ENCODE assay signal across 6 cellular contexts in the genomic region with DNA sequence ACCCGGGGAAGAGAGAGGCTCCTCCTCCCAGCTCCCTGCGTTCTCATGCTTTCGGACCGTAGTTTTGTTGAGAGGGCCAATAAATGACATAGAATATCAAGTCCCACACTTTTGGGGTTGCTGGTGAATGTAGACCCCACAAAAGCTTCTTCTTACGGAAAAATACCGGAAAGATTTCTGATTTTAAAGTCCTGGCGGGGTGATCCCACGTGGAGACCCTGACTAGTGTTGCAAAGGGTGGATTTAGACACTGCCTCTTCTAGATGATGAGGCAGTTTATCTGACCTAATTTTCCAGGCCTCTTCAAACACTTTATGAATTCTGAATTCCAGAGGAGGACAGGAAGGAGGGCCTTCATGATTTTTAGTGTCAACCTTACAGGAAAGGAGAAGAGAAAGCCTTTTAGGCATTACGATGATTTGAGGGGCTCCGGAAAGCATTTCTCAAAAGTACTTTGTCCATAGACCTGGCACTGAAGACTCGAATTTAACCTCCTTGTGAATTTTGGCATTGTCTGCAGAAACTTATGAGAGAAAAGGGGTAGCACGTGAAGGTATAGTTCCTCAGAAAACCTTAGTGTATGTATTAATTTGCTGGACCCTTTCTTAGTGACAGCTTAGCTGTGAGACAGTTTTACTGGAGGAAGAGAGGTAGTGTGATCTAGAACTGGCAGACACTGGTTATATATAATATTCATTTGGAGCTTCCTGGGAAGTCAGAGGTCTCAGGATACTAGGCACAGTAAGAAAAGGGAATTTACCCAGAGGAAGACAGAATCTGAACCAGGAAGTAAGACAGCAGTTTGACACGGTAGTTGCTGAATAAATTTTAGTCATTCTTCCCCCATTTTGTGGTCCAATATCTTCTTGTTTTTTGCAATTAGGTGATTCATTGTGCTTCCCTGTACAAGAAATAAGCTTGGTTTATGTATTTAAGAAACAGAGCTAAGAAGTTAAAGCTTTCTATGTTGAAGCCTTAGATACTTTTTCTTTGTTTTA. TPM values are rescaled to one million over a fixed set of nuclear protein-coding genes. Genes with fewer than 3 reads are reported as not detected.
DNase-seq lines count a peak whose midpoint lies in the region; ATAC-seq, FAIRE-seq and TF ChIP-seq lines count a peak whose summit lies in the region.

No MANE protein-coding gene starts in this region.

- intact Hi-C loops in right cardiac atrium (cut with DNase I): no loop called here

- TF ChIP-seq RAD21 in A549 (conservative IDR thresholded peaks at IDR 0.05 in 1 of 2, IDR thresholded peaks at IDR 0.05 in 1 of 2): no peak

- H3K27ac ChIP-seq in A549: peak overlapping the region; percentile 95
- peak overlapping the region; percentile 64 for H3K27ac ChIP-seq in RWPE2 (ENCODE audit: poor library complexity, severe bottlenecking)
- peak overlapping the region; percentile 97 for H3K27ac ChIP-seq in right cardiac atrium (ENCODE audit: low read length)
- H3K27ac ChIP-seq in tibial nerve: peak overlapping the region; percentile 93 to 98 (median 98)

- POLR2A ChIA-PET in A549 (lab: Yijun Ruan, JAX): interaction anchor here (2.1 to 3.0 kb wide), 2 partner anchors 9 to 16 kb away, joined by 10 to 51 read pairs; partner anchors contain the start of gene TAF13

- TF ChIP-seq CTCF in A549 (IDR thresholded peaks at IDR 0.05): no peak
- no peak for TF ChIP-seq CTCF in RWPE2 (IDR thresholded peaks at IDR 0.05; ENCODE audit: poor library complexity, severe bottlenecking)
- TF ChIP-seq CTCF in tibial nerve (IDR thresholded peaks at IDR 0.05): no peak

- 10% methylated on average over 10 of the region's 13 CpGs for WGBS in A549 (ENCODE audit: missing lambda C conversion rate)
- WGBS in right cardiac atrium: 3% methylated on average over 13 of the region's 13 CpGs
- 1 to 2% methylated on average over 13 of the region's 13 CpGs for WGBS in tibial nerve, 2 donors

- peak; percentile 46 to 47 for DNase-seq in A549 (ENCODE audit: low read depth in 1 of 2, low spot score in 1 of 2)
- DNase-seq in RWPE2 (ENCODE audit: low spot score): no peak
- no peak for DNase-seq in right cardiac atrium
- no peak for DNase-seq in tibial nerve (ENCODE audit: low spot score in 2 of 2)
- DNase-seq in cortex of kidney (lab: John Stamatoyannopoulos, UW): no peak

- ATAC-seq in A549 (peak; percentile 32 to 85; a peak in 5 of 6 replicates), GM21526 (IDR thresholded peaks at IDR 0.05; ENCODE audit: low FRiP score, unreplicated experiment) (peak; percentile 43), RWPE2 (ENCODE audit: low read depth) (peak; percentile 7; the same call in 1 of the 3 replicates), right cardiac atrium (peak in 1 of 2 donors; percentile 12)

- H3K9me3 ChIP-seq in A549: no peaks in the 10 kb centered on the region
- no peaks in the 10 kb centered on the region for H3K9me3 ChIP-seq in RWPE2 (ENCODE audit: severe bottlenecking)
- H3K9me3 ChIP-seq in right cardiac atrium (ENCODE audit: control insufficient read depth, low read length): no peaks in the 10 kb centered on the region
- no peaks in the 10 kb centered on the region for H3K9me3 ChIP-seq in tibial nerve

- no peak for FAIRE-seq in A549 (lab: Jason Lieb, UNC)

- peaks cover 40% of the 10 kb centered on the region for H3K36me3 ChIP-seq in RWPE2 (ENCODE audit: low read depth)
- peaks cover 0 to 26% (median 9%) of the 10 kb centered on the region in 3 donors for H3K36me3 ChIP-seq in tibial nerve

- H3K4me3 ChIP-seq in A549 (peak overlapping the region; percentile 78), RWPE2 (ENCODE audit: severe bottlenecking) (peak overlapping the region; percentile 89), right cardiac atrium (ENCODE audit: low read length) (peak overlapping the region; percentile 82), tibial nerve (peak overlapping the region; percentile 58 to 86 (median 74))

- H3K27me3 ChIP-seq in RWPE2 (ENCODE audit: insufficient read depth, poor library complexity, severe bottlenecking) (no peaks in the 10 kb centered on the region), right cardiac atrium (ENCODE audit: control insufficient read depth, insufficient read depth) (no peaks in the 10 kb centered on the region), tibial nerve (no peaks in the 10 kb centered on the region)

- no peak for TF ChIP-seq EP300 in A549 (IDR thresholded peaks at IDR 0.05)
- TF ChIP-seq EP300 in tibial nerve (IDR thresholded peaks at IDR 0.05): no peak

- TF ChIP-seq POLR2A in A549 (IDR thresholded peaks at IDR 0.05; ENCODE audit: low read length): no peak
- no peak for TF ChIP-seq POLR2A in tibial nerve (IDR thresholded peaks at IDR 0.05)

- H3K4me2 ChIP-seq in A549: peak overlapping the region; percentile 96

- H3K4me1 ChIP-seq in A549 (peaks cover 12% of the 10 kb centered on the region), RWPE2 (ENCODE audit: insufficient read depth, poor library complexity, severe bottlenecking) (peaks cover 9% of the 10 kb centered on the region), right cardiac atrium (ENCODE audit: control insufficient read depth, insufficient read depth, low read length) (no peaks in the 10 kb centered on the region), tibial nerve (peaks cover 0 to 55% (median 21%) of the 10 kb centered on the region in 4 donors)

- CTCF ChIA-PET in A549 (lab: Yijun Ruan, JAX): interaction anchor here (2.8 kb wide), 2 partner anchors 9 to 20 kb away, joined by 12 to 20 read pairs; a partner anchor contains a TSS

TF ChIP-seq in A549, 52 proteins besides CTCF, POLR2A, EP300 and RAD21:
- TF ChIP-seq FOSL2 (IDR thresholded peaks at IDR 0.05) (no peak), FOSL2 (CRISPR knock-in tag; IDR thresholded peaks at IDR 0.05) (0 out of 2 replicates have a peak, but pooled peaks have one; percentile 16), HEYL (CRISPR knock-in tag; IDR thresholded peaks at IDR 0.05) (no peak)
- TF ChIP-seq, protein P1, sequence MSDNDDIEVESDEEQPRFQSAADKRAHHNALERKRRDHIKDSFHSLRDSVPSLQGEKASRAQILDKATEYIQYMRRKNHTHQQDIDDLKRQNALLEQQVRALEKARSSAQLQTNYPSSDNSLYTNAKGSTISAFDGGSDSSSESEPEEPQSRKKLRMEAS (IDR thresholded peaks at IDR 0.05): peak; percentile 50; the same call in 1 of the 2 replicates
TF ChIP-seq in A549: peak in this region for 2.

RNA-seq across cellular contexts. Expression of gene TMEM167B, which starts 0.9 kb away (rescaled TPM):
- polyA plus RNA-seq in A549 (2011; rRNA removed) (10.9 and 13.2 TPM in 2 replicates), A549 (2017; fragmentation: RNase III; extraction: RNeasy Plus Mini Kit Qiagen cat#74134 plus additional on column Dnase treatment) (9.7 to 10.9 TPM (median 10.2 TPM) in 3 replicates), right cardiac atrium (17.1 TPM)
- 2.7 and 3.4 TPM in 2 replicates for polyA plus RNA-seq in A549 (2012; cell fraction: cytosol; rRNA removed)
- polyA plus RNA-seq in A549 (2012; cell fraction: nucleus; rRNA removed): 0.84 and 1.3 TPM in 2 replicates
- polyA minus RNA-seq in A549 (2011; rRNA and poly(A)+ RNA removed): 3.5 and 4.9 TPM in 2 replicates
- total RNA-seq in right cardiac atrium (10 to 100 TPM; 38.2 to 60.6 (median 48.5) TPM), tibial nerve (10 to 100 TPM; 13.5 to 28.2 (median 19.5) TPM)

RNA-seq across cellular contexts. Expression of gene TAF13, which starts 15.7 kb away (rescaled TPM):
- 29.0 and 50.5 TPM in 2 replicates for polyA plus RNA-seq in A549 (2011; rRNA removed)
- polyA plus RNA-seq in A549 (2012; cell fraction: cytosol; rRNA removed): 3.9 and 5.3 TPM in 2 replicates
- polyA plus RNA-seq in A549 (2012; cell fraction: nucleus; rRNA removed): 0.66 and 2.3 TPM in 2 replicates
- 46.7 to 50.4 TPM (median 48.7 TPM) in 3 replicates for polyA plus RNA-seq in A549 (2017; fragmentation: RNase III; extraction: RNeasy Plus Mini Kit Qiagen cat#74134 plus additional on column Dnase treatment)
- polyA minus RNA-seq in A549 (2011; rRNA and poly(A)+ RNA removed): 4.4 and 6.7 TPM in 2 replicates
- 10 to 100 TPM; 59.2 to 67.3 (median 64.5) TPM for total RNA-seq in right cardiac atrium
- polyA plus RNA-seq in right cardiac atrium: 56.7 TPM
- 10 to 100 TPM; 11.4 to 30.8 (median 25.9) TPM for total RNA-seq in tibial nerve

RNA-seq across cellular contexts. Expression of gene ELAPOR1, which starts 22.4 kb away (rescaled TPM):
- 0.56 and 0.69 TPM in 2 replicates for polyA plus RNA-seq in A549 (2011; rRNA removed)
- 0.32 and 0.35 TPM in 2 replicates for polyA plus RNA-seq in A549 (2012; cell fraction: cytosol; rRNA removed)
- 0.44 and 0.61 TPM in 2 replicates for polyA plus RNA-seq in A549 (2012; cell fraction: nucleus; rRNA removed)
- polyA plus RNA-seq in A549 (2017; fragmentation: RNase III; extraction: RNeasy Plus Mini Kit Qiagen cat#74134 plus additional on column Dnase treatment): 0.37 to 0.96 TPM (median 0.52 TPM) in 3 replicates
- 1.0 TPM in 2 replicates for polyA minus RNA-seq in A549 (2011; rRNA and poly(A)+ RNA removed)
- under 1 TPM; 0.28 to 0.51 (median 0.30) TPM for total RNA-seq in right cardiac atrium
- 0.18 TPM for polyA plus RNA-seq in right cardiac atrium
- total RNA-seq in tibial nerve: under 1 TPM; 0.20 to 0.90 (median 0.32) TPM

RNA-seq across cellular contexts. Expression of gene WDR47, which starts 49.6 kb away (rescaled TPM):
- 9.0 and 10.8 TPM in 2 replicates for polyA plus RNA-seq in A549 (2011; rRNA removed)
- 2.2 and 2.3 TPM in 2 replicates for polyA plus RNA-seq in A549 (2012; cell fraction: cytosol; rRNA removed)
- 2.4 and 3.3 TPM in 2 replicates for polyA plus RNA-seq in A549 (2012; cell fraction: nucleus; rRNA removed)
- 5.2 to 5.6 TPM (median 5.5 TPM) in 3 replicates for polyA plus RNA-seq in A549 (2017; fragmentation: RNase III; extraction: RNeasy Plus Mini Kit Qiagen cat#74134 plus additional on column Dnase treatment)
- polyA minus RNA-seq in A549 (2011; rRNA and poly(A)+ RNA removed): 4.3 and 4.5 TPM in 2 replicates
- 10 to 100 TPM; 14.6 to 19.0 (median 16.6) TPM for total RNA-seq in right cardiac atrium
- polyA plus RNA-seq in right cardiac atrium: 5.2 TPM
- total RNA-seq in tibial nerve: 10 to 100 TPM; 14.1 to 47.4 (median 17.3) TPM

Comparison
In these comparisons a context has a peak if more than half of its experiments do, and no peak if none do; other contexts are left out.
1. DNase-seq: peak in A549 (2 of 2); none in RWPE2 (single experiment), right cardiac atrium (0 of 3), tibial nerve (0 of 2) and cortex of kidney (single experiment).
2. Peak in every context shown above with its lines, with median percentiles within 50 percentile points of each other: H3K27ac ChIP-seq and H3K4me3 ChIP-seq.